In genomic region chr14:67816326-67817009, GRCh38 we compare ENCODE assay signal across 1 cellular context.
A peak's percentile ranks its signal among the peaks of the same experiment; 100 is the strongest.
TF ChIP-seq lines count a peak whose summit lies in the region.

ZFYVE26 (minus strand) TSS chr14:67816590; CDS start chr14:67815963, 627 bp downstream.

TF ChIP-seq in HEK293, 187 proteins besides CTCF, POLR2A, EP300 and RAD21 (continued from another document and continues in another):
- TF ChIP-seq, protein P1, sequence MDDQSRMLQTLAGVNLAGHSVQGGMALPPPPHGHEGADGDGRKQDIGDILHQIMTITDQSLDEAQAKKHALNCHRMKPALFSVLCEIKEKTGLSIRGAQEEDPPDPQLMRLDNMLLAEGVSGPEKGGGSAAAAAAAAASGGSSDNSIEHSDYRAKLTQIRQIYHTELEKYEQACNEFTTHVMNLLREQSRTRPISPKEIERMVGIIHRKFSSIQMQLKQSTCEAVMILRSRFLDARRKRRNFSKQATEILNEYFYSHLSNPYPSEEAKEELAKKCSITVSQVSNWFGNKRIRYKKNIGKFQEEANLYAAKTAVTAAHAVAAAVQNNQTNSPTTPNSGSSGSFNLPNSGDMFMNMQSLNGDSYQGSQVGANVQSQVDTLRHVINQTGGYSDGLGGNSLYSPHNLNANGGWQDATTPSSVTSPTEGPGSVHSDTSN (CRISPR knock-in tag; IDR thresholded peaks at IDR 0.05): no peak
- no peak for TF ChIP-seq ZNF514 (tag by site-specific recombination; IDR thresholded peaks at IDR 0.05)
- TF ChIP-seq, protein P2, sequence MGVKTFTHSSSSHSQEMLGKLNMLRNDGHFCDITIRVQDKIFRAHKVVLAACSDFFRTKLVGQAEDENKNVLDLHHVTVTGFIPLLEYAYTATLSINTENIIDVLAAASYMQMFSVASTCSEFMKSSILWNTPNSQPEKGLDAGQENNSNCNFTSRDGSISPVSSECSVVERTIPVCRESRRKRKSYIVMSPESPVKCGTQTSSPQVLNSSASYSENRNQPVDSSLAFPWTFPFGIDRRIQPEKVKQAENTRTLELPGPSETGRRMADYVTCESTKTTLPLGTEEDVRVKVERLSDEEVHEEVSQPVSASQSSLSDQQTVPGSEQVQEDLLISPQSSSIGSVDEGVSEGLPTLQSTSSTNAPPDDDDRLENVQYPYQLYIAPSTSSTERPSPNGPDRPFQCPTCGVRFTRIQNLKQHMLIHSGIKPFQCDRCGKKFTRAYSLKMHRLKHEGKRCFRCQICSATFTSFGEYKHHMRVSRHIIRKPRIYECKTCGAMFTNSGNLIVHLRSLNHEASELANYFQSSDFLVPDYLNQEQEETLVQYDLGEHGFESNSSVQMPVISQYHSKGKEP (tag by site-specific recombination; IDR thresholded peaks at IDR 0.05): no peak
- TF ChIP-seq ZNF311 (tag by site-specific recombination; IDR thresholded peaks at IDR 0.05; ENCODE audit: borderline replicate concordance): no peak
- TF ChIP-seq ZNF175 (tag by site-specific recombination; IDR thresholded peaks at IDR 0.05): no peak
- TF ChIP-seq, protein P3, sequence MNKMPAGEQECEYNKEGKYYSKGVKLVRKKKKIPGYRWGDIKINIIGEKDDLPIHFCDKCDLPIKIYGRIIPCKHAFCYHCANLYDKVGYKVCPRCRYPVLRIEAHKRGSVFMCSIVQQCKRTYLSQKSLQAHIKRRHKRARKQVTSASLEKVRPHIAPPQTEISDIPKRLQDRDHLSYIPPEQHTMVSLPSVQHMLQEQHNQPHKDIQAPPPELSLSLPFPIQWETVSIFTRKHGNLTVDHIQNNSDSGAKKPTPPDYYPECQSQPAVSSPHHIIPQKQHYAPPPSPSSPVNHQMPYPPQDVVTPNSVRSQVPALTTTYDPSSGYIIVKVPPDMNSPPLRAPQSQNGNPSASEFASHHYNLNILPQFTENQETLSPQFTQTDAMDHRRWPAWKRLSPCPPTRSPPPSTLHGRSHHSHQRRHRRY (tag by site-specific recombination; IDR thresholded peaks at IDR 0.05): no peak
- TF ChIP-seq ZFP3 (tag by site-specific recombination; IDR thresholded peaks at IDR 0.05; ENCODE audit: low read depth): no peak
- no peak for TF ChIP-seq ZNF394 (tag by site-specific recombination; IDR thresholded peaks at IDR 0.05; ENCODE audit: borderline replicate concordance)
- TF ChIP-seq ZNF596 (tag by site-specific recombination; IDR thresholded peaks at IDR 0.05): no peak
- TF ChIP-seq ZNF555 (tag by site-specific recombination; conservative IDR thresholded peaks at IDR 0.05): no peak
- no peak for TF ChIP-seq FEZF1 (tag by site-specific recombination; IDR thresholded peaks at IDR 0.05)
- TF ChIP-seq ZNF580 (tag by site-specific recombination; IDR thresholded peaks at IDR 0.05): 0 out of 2 replicates have a peak, but pooled peaks have one; percentile 52
- 0 out of 2 replicates have a peak, but pooled peaks have one; percentile 55 for TF ChIP-seq SP7 (tag by site-specific recombination; IDR thresholded peaks at IDR 0.05)
- TF ChIP-seq ZNF658 (tag by site-specific recombination; IDR thresholded peaks at IDR 0.05): no peak
- TF ChIP-seq ZNF626 (tag by site-specific recombination; IDR thresholded peaks at IDR 0.05): no peak
- TF ChIP-seq KLF9 (tag by site-specific recombination; IDR thresholded peaks at IDR 0.05; ENCODE audit: low read depth): no peak
- TF ChIP-seq ZFP69B (tag by site-specific recombination; IDR thresholded peaks at IDR 0.05): no peak
- TF ChIP-seq YY2 (tag by site-specific recombination; IDR thresholded peaks at IDR 0.05): peak; percentile 64
- TF ChIP-seq HOXA7 (CRISPR knock-in tag; IDR thresholded peaks at IDR 0.05; ENCODE audit: borderline replicate concordance): no peak
- TF ChIP-seq ZNF148 (tag by site-specific recombination; IDR thresholded peaks at IDR 0.05; ENCODE audit: borderline replicate concordance): no peak
- no peak for TF ChIP-seq ZNF19 (tag by site-specific recombination; IDR thresholded peaks at IDR 0.05; ENCODE audit: low read depth)
- TF ChIP-seq OVOL3 (tag by site-specific recombination; IDR thresholded peaks at IDR 0.05): peak; percentile 59; the same call in 1 of the 2 replicates
- TF ChIP-seq, protein P4, sequence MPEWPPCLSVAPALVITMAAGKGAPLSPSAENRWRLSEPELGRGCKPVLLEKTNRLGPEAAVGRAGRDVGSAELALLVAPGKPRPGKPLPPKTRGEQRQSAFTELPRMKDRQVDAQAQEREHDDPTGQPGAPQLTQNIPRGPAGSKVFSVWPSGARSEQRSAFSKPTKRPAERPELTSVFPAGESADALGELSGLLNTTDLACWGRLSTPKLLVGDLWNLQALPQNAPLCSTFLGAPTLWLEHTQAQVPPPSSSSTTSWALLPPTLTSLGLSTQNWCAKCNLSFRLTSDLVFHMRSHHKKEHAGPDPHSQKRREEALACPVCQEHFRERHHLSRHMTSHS (tag by site-specific recombination; IDR thresholded peaks at IDR 0.05): no peak
- TF ChIP-seq ZNF692 (tag by site-specific recombination; IDR thresholded peaks at IDR 0.05): peak; percentile 41; the same call in 1 of the 2 replicates
- no peak for TF ChIP-seq ZNF791 (tag by site-specific recombination; IDR thresholded peaks at IDR 0.05)
- TF ChIP-seq PRDM4 (tag by site-specific recombination; IDR thresholded peaks at IDR 0.05): no peak
- TF ChIP-seq ZNF223 (tag by site-specific recombination; IDR thresholded peaks at IDR 0.05): no peak
- TF ChIP-seq HOXD13 (CRISPR knock-in tag; IDR thresholded peaks at IDR 0.05; ENCODE audit: borderline replicate concordance): no peak
- 0 out of 2 replicates have a peak, but pooled peaks have one; percentile 37 for TF ChIP-seq ZEB2 (tag by site-specific recombination; IDR thresholded peaks at IDR 0.05)
- no peak for TF ChIP-seq ZNF18 (tag by site-specific recombination; IDR thresholded peaks at IDR 0.05)
- no peak for TF ChIP-seq ZNF37A (tag by site-specific recombination; IDR thresholded peaks at IDR 0.05)
- TF ChIP-seq GFI1B (tag by site-specific recombination; IDR thresholded peaks at IDR 0.05): no peak
- TF ChIP-seq KLF10 (tag by site-specific recombination; IDR thresholded peaks at IDR 0.05): 0 out of 2 replicates have a peak, but pooled peaks have one; percentile 36
- TF ChIP-seq, protein P5, sequence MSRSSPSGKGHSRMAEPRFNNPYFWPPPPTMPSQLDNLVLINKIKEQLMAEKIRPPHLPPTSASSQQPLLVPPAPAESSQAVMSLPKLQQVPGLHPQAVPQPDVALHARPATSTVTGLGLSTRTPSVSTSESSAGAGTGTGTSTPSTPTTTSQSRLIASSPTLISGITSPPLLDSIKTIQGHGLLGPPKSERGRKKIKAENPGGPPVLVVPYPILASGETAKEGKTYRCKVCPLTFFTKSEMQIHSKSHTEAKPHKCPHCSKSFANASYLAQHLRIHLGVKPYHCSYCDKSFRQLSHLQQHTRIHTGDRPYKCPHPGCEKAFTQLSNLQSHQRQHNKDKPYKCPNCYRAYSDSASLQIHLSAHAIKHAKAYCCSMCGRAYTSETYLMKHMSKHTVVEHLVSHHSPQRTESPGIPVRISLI (tag by site-specific recombination; IDR thresholded peaks at IDR 0.05): no peak
- TF ChIP-seq ZNF677 (tag by site-specific recombination; IDR thresholded peaks at IDR 0.05): no peak
- no peak for TF ChIP-seq ZNF2 (tag by site-specific recombination; IDR thresholded peaks at IDR 0.05)
- no peak for TF ChIP-seq ZBTB48 (tag by site-specific recombination; IDR thresholded peaks at IDR 0.05)
- TF ChIP-seq ZNF664 (tag by site-specific recombination; IDR thresholded peaks at IDR 0.05): no peak
- TF ChIP-seq ZBTB20 (tag by site-specific recombination; IDR thresholded peaks at IDR 0.05): no peak; the same call in 1 of the 2 replicates
- no peak for TF ChIP-seq ZNF473 (tag by site-specific recombination; IDR thresholded peaks at IDR 0.05)
- TF ChIP-seq ZNF510 (tag by site-specific recombination; IDR thresholded peaks at IDR 0.05; ENCODE audit: insufficient replicate concordance): no peak
- TF ChIP-seq KLF17 (tag by site-specific recombination; IDR thresholded peaks at IDR 0.05): 0 out of 2 replicates have a peak, but pooled peaks have one; percentile 19
- peak; percentile 14; the same call in 1 of the 2 replicates for TF ChIP-seq PRDM10 (tag by site-specific recombination; IDR thresholded peaks at IDR 0.05)
